In the genomic region with DNA sequence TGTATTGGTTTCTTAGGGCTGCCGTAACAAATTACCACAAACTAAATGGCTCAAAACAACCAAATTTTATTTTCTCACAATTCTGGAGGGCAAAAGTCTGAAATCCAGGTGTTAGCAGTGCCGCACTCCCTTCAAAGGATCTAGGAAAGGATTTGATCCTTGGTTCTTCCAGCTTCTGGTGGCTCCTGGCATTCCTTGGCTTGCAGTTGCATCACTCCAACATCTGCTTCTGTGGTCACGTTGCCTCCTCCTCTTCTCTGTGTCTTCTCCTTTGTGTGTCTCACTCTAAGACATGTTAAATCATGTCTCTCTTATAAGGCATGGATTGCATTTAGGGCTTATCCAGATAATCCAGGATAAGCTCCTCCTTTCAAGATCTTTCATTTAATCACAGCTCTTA, we compare ENCODE assay signal across 23 cellular contexts.
"Had no signal": no experiment of that assay in that cellular context is flagged by ENCODE, and none has a peak within 500 bp of the region (broad histone marks: within the 10 kb centered on the region; RNA-seq: fewer than 3 reads in every experiment).

No MANE protein-coding gene starts in this region.

- H3K4me1 ChIP-seq: colonic mucosa, foreskin keratinocyte, heart left ventricle, left lung, prostate gland, right atrium auricular region, thyroid gland had no signal

- H3K27me3 ChIP-seq: colonic mucosa, foreskin keratinocyte, hepatocyte, left lung, neural progenitor cell, right atrium auricular region, thyroid gland had no signal

- H3K9ac ChIP-seq: neural progenitor cell had no signal

- H2AFZ ChIP-seq: hepatocyte, neural progenitor cell had no signal

- FAIRE-seq: endothelial cell of umbilical vein had no signal

- H3K36me3 ChIP-seq: colonic mucosa, gastroesophageal sphincter, heart left ventricle, left lung, neural progenitor cell, prostate gland, right atrium auricular region, thyroid gland had no signal

- DNase-seq: colonic mucosa; effector memory CD4-positive, alpha-beta T cell; heart left ventricle; left cardiac atrium; left lung; mesenchymal stem cell; mucosa of descending colon; naive thymus-derived CD4-positive, alpha-beta T cell; stimulated activated CD4-positive, alpha-beta T cell treated with anti-CD3 and anti-CD28 coated beads, Interleukin-12 subunit alpha, Interleukin-12 subunit beta, amount 100 ng/mL, for 4 hours; stimulated activated CD4-positive, alpha-beta T cell treated with anti-CD3 and anti-CD28 coated beads, Interleukin-1b, Interleukin-23, amount 100 ng/mL, for 48 hours; stimulated activated CD4-positive, alpha-beta T cell treated with anti-CD3 and anti-CD28 coated beads, Interleukin-4, amount 100 ng/mL, for 1 hour; stimulated activated CD8-positive, alpha-beta memory T cell treated with anti-CD3 and anti-CD28 coated beads, Interleukin-4, amount 100 ng/mL, for 48 hours; stimulated activated naive CD4-positive, alpha-beta T cell; stimulated activated naive CD8-positive, alpha-beta T cell treated with anti-CD3 and anti-CD28 coated beads, Interleukin-15, amount 100 ng/mL, for 72 hours; thyroid gland had no signal

- H3K27ac ChIP-seq: colonic mucosa, foreskin keratinocyte, gastroesophageal sphincter, heart left ventricle, hepatocyte, left lung, neural progenitor cell, prostate gland, right atrium auricular region, thyroid gland had no signal

- H3K4me3 ChIP-seq: colonic mucosa, gastroesophageal sphincter, heart left ventricle, hepatocyte, left lung, mucosa of descending colon, neural progenitor cell, prostate gland, right atrium auricular region, smooth muscle cell, thyroid gland had no signal

- H3K79me2 ChIP-seq: hepatocyte had no signal

- H3K9me3 ChIP-seq: colonic mucosa, gastroesophageal sphincter, heart left ventricle, left lung, mucosa of descending colon, prostate gland, right atrium auricular region, thyroid gland had no signal

- H3K4me2 ChIP-seq: hepatocyte, neural progenitor cell, smooth muscle cell had no signal
